In the genomic region with DNA sequence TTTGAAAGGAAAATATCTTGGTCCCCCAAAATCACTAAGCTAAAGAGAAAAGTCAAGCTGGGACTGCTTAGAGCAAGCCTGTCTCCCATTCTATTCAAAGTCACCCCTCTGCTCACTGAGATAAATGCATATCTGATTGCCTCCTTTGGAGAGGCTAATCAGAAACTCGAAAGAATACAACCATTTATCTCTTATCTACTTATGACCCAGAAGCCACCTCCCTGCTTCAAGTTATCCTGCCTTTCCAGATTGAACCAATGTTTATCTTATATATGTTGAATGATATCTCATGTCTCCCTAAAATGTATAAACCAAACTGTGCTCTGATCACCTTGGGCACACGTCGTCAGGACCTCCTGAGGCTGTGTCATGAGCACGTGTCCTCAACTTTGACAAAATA, we compare ENCODE assay signal across 36 cellular contexts. TPM values are rescaled to one million over a fixed set of nuclear protein-coding genes. Genes with fewer than 3 reads are reported as not detected.
"Had no signal": no experiment of that assay in that cellular context is flagged by ENCODE, and none has a peak within 500 bp of the region (broad histone marks: within the 10 kb centered on the region; RNA-seq: fewer than 3 reads in every experiment).

No MANE protein-coding gene starts in this region.

- H3K36me3 ChIP-seq: adrenal gland, esophagus muscularis mucosa, gastrocnemius medialis, heart left ventricle had no signal

- H3K4me3 Mint-ChIP-seq: activated CD4-positive, alpha-beta memory T cell treated with anti-CD3 and anti-CD28 coated beads for 36 hours; activated CD4-positive, alpha-beta T cell treated with anti-CD3 and anti-CD28 coated beads for 36 hours; activated CD4-positive, alpha-beta T cell treated with anti-CD3 and anti-CD28 coated beads, Interleukin-2, amount 10 ng/mL, durations not matched to agents 24 days and 14 days; activated CD8-positive, alpha-beta memory T cell treated with anti-CD3 and anti-CD28 coated beads, Interleukin-2, amount 10 ng/mL, durations not matched to agents 7 days and 5 days; activated CD8-positive, alpha-beta T cell treated with anti-CD3 and anti-CD28 coated beads, Interleukin-2, amount 10 ng/mL, durations not matched to agents 7 days and 5 days; activated naive CD4-positive, alpha-beta T cell treated with anti-CD3 and anti-CD28 coated beads for 36 hours; activated naive CD4-positive, alpha-beta T cell treated with anti-CD3 and anti-CD28 coated beads, Interleukin-2, amount 50 U/mL, for 24 hours; activated naive CD8-positive, alpha-beta T cell treated with anti-CD3 and anti-CD28 coated beads for 36 hours; activated naive CD8-positive, alpha-beta T cell treated with anti-CD3 and anti-CD28 coated beads, Interleukin-2, amount 50 U/mL, for 24 hours; activated T-helper 1 cell treated with anti-CD3 and anti-CD28 coated beads, Interleukin-12 subunit alpha, Interleukin-12 subunit beta, Interleukin-2, Interleukin-4 antibody, amounts not matched to agents 30 ng/mL and 10 ng/mL and 1 ng/mL, durations not matched to agents 14 hours and 24 hours and 36 hours had no signal

- H3K4me1 ChIP-seq: adrenal gland, body of pancreas, esophagus muscularis mucosa, foreskin keratinocyte, gastrocnemius medialis, heart left ventricle had no signal

- FAIRE-seq: colon had no signal

- H3K4me1 Mint-ChIP-seq: activated CD4-positive, alpha-beta T cell treated with anti-CD3 and anti-CD28 coated beads for 36 hours; activated CD4-positive, alpha-beta T cell treated with anti-CD3 and anti-CD28 coated beads, Interleukin-2, amount 10 ng/mL, durations not matched to agents 24 days and 14 days; activated CD8-positive, alpha-beta memory T cell treated with anti-CD3 and anti-CD28 coated beads, Interleukin-2, amount 10 ng/mL, durations not matched to agents 7 days and 5 days; activated naive CD4-positive, alpha-beta T cell treated with anti-CD3 and anti-CD28 coated beads, Interleukin-2, amount 50 U/mL, for 24 hours; activated naive CD8-positive, alpha-beta T cell treated with anti-CD3 and anti-CD28 coated beads for 36 hours; activated naive CD8-positive, alpha-beta T cell treated with anti-CD3 and anti-CD28 coated beads, Interleukin-2, amount 50 U/mL, for 24 hours had no signal

- H3K4me3 ChIP-seq: adrenal gland, body of pancreas, esophagus muscularis mucosa, gastrocnemius medialis, heart left ventricle had no signal

- H3K27me3 ChIP-seq: adrenal gland, body of pancreas, esophagus muscularis mucosa, foreskin keratinocyte, gastrocnemius medialis, heart left ventricle had no signal

- H3K27me3 Mint-ChIP-seq: activated CD4-positive, alpha-beta memory T cell treated with anti-CD3 and anti-CD28 coated beads for 36 hours; activated CD4-positive, alpha-beta T cell treated with anti-CD3 and anti-CD28 coated beads for 36 hours; activated CD4-positive, alpha-beta T cell treated with anti-CD3 and anti-CD28 coated beads, Interleukin-2, amount 10 ng/mL, durations not matched to agents 24 days and 14 days; activated CD8-positive, alpha-beta memory T cell treated with anti-CD3 and anti-CD28 coated beads, Interleukin-2, amount 10 ng/mL, durations not matched to agents 7 days and 5 days; activated naive CD4-positive, alpha-beta T cell treated with anti-CD3 and anti-CD28 coated beads, Interleukin-2, amount 50 U/mL, for 24 hours; activated naive CD8-positive, alpha-beta T cell treated with anti-CD3 and anti-CD28 coated beads for 36 hours; activated naive CD8-positive, alpha-beta T cell treated with anti-CD3 and anti-CD28 coated beads, Interleukin-2, amount 50 U/mL, for 24 hours had no signal

- H3K27ac ChIP-seq: adrenal gland, body of pancreas, esophagus muscularis mucosa, foreskin keratinocyte, gastrocnemius medialis, heart left ventricle had no signal

- DNase-seq: activated CD4-positive, alpha-beta memory T cell treated with anti-CD3 and anti-CD28 coated beads for 36 hours; activated CD4-positive, alpha-beta T cell treated with anti-CD3 and anti-CD28 coated beads for 36 hours; activated CD4-positive, alpha-beta T cell treated with anti-CD3 and anti-CD28 coated beads, Interleukin-2, amount 10 ng/mL, durations not matched to agents 24 days and 14 days; activated CD4-positive, CD25-positive, alpha-beta regulatory T cell; activated CD4-positive, CD25-positive, alpha-beta regulatory T cell treated with anti-CD3 and anti-CD28 coated beads, Interleukin-2, amount 50 U/mL, for 72 hours; activated CD8-positive, alpha-beta memory T cell treated with anti-CD3 and anti-CD28 coated beads, Interleukin-2, amount 10 ng/mL, durations not matched to agents 7 days and 5 days; activated CD8-positive, alpha-beta memory T cell treated with anti-CD3 and anti-CD28 coated beads, Interleukin-2, amount 50 U/mL, for 4 hours; activated CD8-positive, alpha-beta T cell treated with anti-CD3 and anti-CD28 coated beads, Interleukin-2, amount 10 ng/mL, durations not matched to agents 7 days and 5 days; activated effector memory CD4-positive, alpha-beta T cell treated with anti-CD3 and anti-CD28 coated beads, Interleukin-2, amount 50 U/mL, for 16 hours; activated naive CD4-positive, alpha-beta T cell treated with anti-CD3 and anti-CD28 coated beads for 36 hours; activated naive CD8-positive, alpha-beta T cell treated with anti-CD3 and anti-CD28 coated beads for 36 hours; activated naive CD8-positive, alpha-beta T cell treated with anti-CD3 and anti-CD28 coated beads, Interleukin-2, amount 50 U/mL, for 24 hours; activated T-cell treated with anti-CD3 and anti-CD28 coated beads, Interleukin-2, amount 50 U/mL, for 1 hour; activated T-cell treated with anti-CD3 and anti-CD28 coated beads, Interleukin-2, amount 50 U/mL, for 48 hours; adrenal gland; amygdala; aorta; body of pancreas; caudate nucleus; cortex of kidney; effector CD8-positive, alpha-beta T cell; foreskin keratinocyte; gastrocnemius medialis; glutamatergic neuron; heart left ventricle; T-helper 2 cell had no signal

- ATAC-seq: activated CD4-positive, alpha-beta T cell treated with anti-CD3 and anti-CD28 coated beads for 36 hours; activated CD8-positive, alpha-beta memory T cell treated with anti-CD3 and anti-CD28 coated beads, Interleukin-2, amount 10 ng/mL, durations not matched to agents 7 days and 5 days; activated CD8-positive, alpha-beta T cell treated with anti-CD3 and anti-CD28 coated beads, Interleukin-2, amount 10 ng/mL, durations not matched to agents 7 days and 5 days; activated naive CD8-positive, alpha-beta T cell treated with anti-CD3 and anti-CD28 coated beads, Interleukin-2, amount 50 U/mL, for 24 hours; body of pancreas; foreskin keratinocyte; gastrocnemius medialis; heart left ventricle had no signal

- H3K27ac Mint-ChIP-seq: activated CD4-positive, alpha-beta memory T cell treated with anti-CD3 and anti-CD28 coated beads for 36 hours; activated CD4-positive, alpha-beta T cell treated with anti-CD3 and anti-CD28 coated beads for 36 hours; activated CD4-positive, alpha-beta T cell treated with anti-CD3 and anti-CD28 coated beads, Interleukin-2, amount 10 ng/mL, durations not matched to agents 24 days and 14 days; activated CD8-positive, alpha-beta memory T cell treated with anti-CD3 and anti-CD28 coated beads, Interleukin-2, amount 10 ng/mL, durations not matched to agents 7 days and 5 days; activated CD8-positive, alpha-beta T cell treated with anti-CD3 and anti-CD28 coated beads, Interleukin-2, amount 10 ng/mL, durations not matched to agents 7 days and 5 days; activated naive CD4-positive, alpha-beta T cell treated with anti-CD3 and anti-CD28 coated beads for 36 hours; activated naive CD4-positive, alpha-beta T cell treated with anti-CD3 and anti-CD28 coated beads, Interleukin-2, amount 50 U/mL, for 24 hours; activated naive CD8-positive, alpha-beta T cell treated with anti-CD3 and anti-CD28 coated beads for 36 hours; activated naive CD8-positive, alpha-beta T cell treated with anti-CD3 and anti-CD28 coated beads, Interleukin-2, amount 50 U/mL, for 24 hours; activated T-helper 1 cell treated with anti-CD3 and anti-CD28 coated beads, Interleukin-12 subunit alpha, Interleukin-12 subunit beta, Interleukin-2, Interleukin-4 antibody, amounts not matched to agents 30 ng/mL and 10 ng/mL and 1 ng/mL, durations not matched to agents 14 hours and 24 hours and 36 hours; activated T-helper 2 cell treated with anti-CD3 and anti-CD28 coated beads, Interferon-gamma antibody, Interleukin-2, Interleukin-4, amounts not matched to agents 10 μg/mL and 5 μg/mL and 100 μg/mL, durations not matched to agents 14 hours and 24 hours and 36 hours had no signal

RNA-seq across cellular contexts. Expression of a gene that starts 14.6 kb away (rescaled TPM):
- total RNA-seq: activated CD4-positive, alpha-beta memory T cell treated with anti-CD3 and anti-CD28 coated beads for 36 hours; activated CD4-positive, alpha-beta T cell treated with anti-CD3 and anti-CD28 coated beads for 36 hours; activated CD4-positive, alpha-beta T cell treated with anti-CD3 and anti-CD28 coated beads, Interleukin-2, amount 10 ng/mL, durations not matched to agents 24 days and 14 days; activated CD8-positive, alpha-beta memory T cell treated with anti-CD3 and anti-CD28 coated beads for 36 hours; activated CD8-positive, alpha-beta memory T cell treated with anti-CD3 and anti-CD28 coated beads, Interleukin-2, amount 10 ng/mL, durations not matched to agents 7 days and 5 days; activated CD8-positive, alpha-beta T cell treated with anti-CD3 and anti-CD28 coated beads, Interleukin-2, amount 10 ng/mL, durations not matched to agents 7 days and 5 days; activated naive CD4-positive, alpha-beta T cell treated with anti-CD3 and anti-CD28 coated beads for 36 hours; activated naive CD8-positive, alpha-beta T cell treated with anti-CD3 and anti-CD28 coated beads for 36 hours; activated T-helper 1 cell treated with anti-CD3 and anti-CD28 coated beads, Interleukin-12 subunit alpha, Interleukin-12 subunit beta, Interleukin-2, Interleukin-4 antibody, amounts not matched to agents 30 ng/mL and 10 ng/mL and 1 ng/mL, durations not matched to agents 14 hours and 24 hours and 36 hours; activated T-helper 2 cell treated with anti-CD3 and anti-CD28 coated beads, Interferon-gamma antibody, Interleukin-2, Interleukin-4, amounts not matched to agents 10 μg/mL and 5 μg/mL and 100 μg/mL, durations not matched to agents 14 hours and 24 hours and 36 hours; adrenal gland; aorta; chondrocyte; dermis microvascular lymphatic vessel endothelial cell; epithelial cell of proximal tubule; esophagus muscularis mucosa; foreskin keratinocyte; gastrocnemius medialis; heart left ventricle; T-helper 1 cell treated with Interleukin-12 subunit alpha and Interleukin-12 subunit beta and Interleukin-4 antibody, amounts not matched to agents 30 ng/mL and 1 ng/mL, for 36 hours had no signal
- polyA plus RNA-seq: adrenal gland, aorta, foreskin keratinocyte, heart left ventricle had no signal
